1 cellular context compared by ENCODE assay signal in genomic region chr1:113534130-113534817, GRCh38.
TF ChIP-seq lines count a peak whose summit lies in the region.

No MANE protein-coding gene starts in this region.

TF ChIP-seq in GM23338, 12 proteins besides CTCF, POLR2A, EP300 and RAD21 (continued from another document):
- TF ChIP-seq ZNF114 (CRISPR knock-in tag; IDR thresholded peaks at IDR 0.05) (no peak), NANOG (IDR thresholded peaks at IDR 0.05; ENCODE audit: borderline replicate concordance) (no peak), ETS1 (IDR thresholded peaks at IDR 0.05) (no peak), REST (IDR thresholded peaks at IDR 0.05; ENCODE audit: unreplicated experiment) (no peak), ZNF331 (CRISPR knock-in tag; IDR thresholded peaks at IDR 0.05; ENCODE audit: low read depth) (no peak)
